In genomic region chr11:95228081-95228859, GRCh38 we compare ENCODE assay signal across 10 cellular contexts. TPM values are rescaled to one million over a fixed set of nuclear protein-coding genes. Genes with fewer than 3 reads are reported as not detected.
DNase-seq lines count a peak whose midpoint lies in the region; ATAC-seq and TF ChIP-seq lines count a peak whose summit lies in the region.
"Had no signal": no experiment of that assay in that cellular context is flagged by ENCODE, and none has a peak within 500 bp of the region (broad histone marks: within the 10 kb centered on the region; RNA-seq: fewer than 3 reads in every experiment).

No MANE protein-coding gene starts in this region.

- H3K4me3 Mint-ChIP-seq in activated T-cell treated with anti-CD3 and anti-CD28 coated beads, Interleukin-2, amount 50 U/mL, for 72 hours = peak overlapping the region in 1 of 2 donors; percentile 63

- H3K4me3 ChIP-seq in astrocyte of the cerebellum (ENCODE audit: low read depth, low read length) (peak overlapping the region; percentile 88), iPS-18a (ENCODE audit: low read length) (peak overlapping the region; percentile 79), tibial nerve (peak overlapping the region in 3 of 4 donors; percentile 6 to 96 (median 77))

- H3K27me3 Mint-ChIP-seq in activated T-cell treated with anti-CD3 and anti-CD28 coated beads, Interleukin-2, amount 50 U/mL, for 72 hours (ENCODE audit: low read depth) = no peaks in the 10 kb centered on the region

- TF ChIP-seq CTCF in astrocyte of the cerebellum (IDR thresholded peaks at IDR 0.05; ENCODE audit: low read depth, low read length, missing control alignments) = no peak
- no peak for TF ChIP-seq CTCF in tibial nerve (IDR thresholded peaks at IDR 0.05)

- H3K27me3 ChIP-seq in iPS-18a (ENCODE audit: control insufficient read depth, insufficient read depth, low read length) (peaks cover 9% of the 10 kb centered on the region), tibial nerve (no peaks in the 10 kb centered on the region)

- peaks cover 0 to 3% of the 10 kb centered on the region in 2 donors for H3K36me3 Mint-ChIP-seq in activated T-cell treated with anti-CD3 and anti-CD28 coated beads, Interleukin-2, amount 50 U/mL, for 72 hours (ENCODE audit: insufficient read depth in 2 of 2)

- in situ Hi-C loops in astrocyte of the cerebellum (cut with HindIII; ENCODE audit: low sequenced_read_pairs) (no loop called here), KBM-7 (cut with MboI; ENCODE audit: low pct_unique_long_range_greater_than_20kb, low sequenced_read_pairs) (no loop called here)

- no peak for TF ChIP-seq EP300 in tibial nerve (IDR thresholded peaks at IDR 0.05)

- H3K27ac Mint-ChIP-seq in activated T-cell treated with anti-CD3 and anti-CD28 coated beads, Interleukin-2, amount 50 U/mL, for 72 hours = peak overlapping the region; percentile 88

- WGBS in tibial nerve, 2 donors = 20 to 21% methylated on average over 4 of the region's 4 CpGs

- no peak for DNase-seq in activated T-cell treated with anti-CD3 and anti-CD28 coated beads, Interleukin-2, amount 50 U/mL, for 72 hours
- DNase-seq in activated T-cell treated with anti-CD3 and anti-CD28 coated beads for 4 hours (no peak), astrocyte of the cerebellum (ENCODE audit: low read depth) (no peak), tibial nerve (ENCODE audit: low spot score in 2 of 2) (no peak), KBM-7 (no peak)
- DNase-seq: stimulated activated naive CD4-positive, alpha-beta T cell had no signal

- H3K27ac ChIP-seq in iPS-18a (ENCODE audit: low read length) (no peak overlapping the region), tibial nerve (peak overlapping the region in 3 of 4 donors; percentile 22 to 96 (median 94))
- H3K27ac ChIP-seq: C4-2B had no signal

- H3K9me3 Mint-ChIP-seq in activated T-cell treated with anti-CD3 and anti-CD28 coated beads, Interleukin-2, amount 50 U/mL, for 72 hours = no peaks in the 10 kb centered on the region

- H3K9me3 ChIP-seq in iPS-18a (ENCODE audit: control insufficient read depth, low read depth, low read length) (no peaks in the 10 kb centered on the region), tibial nerve (peaks cover 0 to 4% (median 0%) of the 10 kb centered on the region in 4 donors)

- peaks cover 24% of the 10 kb centered on the region for H3K4me1 ChIP-seq in iPS-18a (ENCODE audit: control insufficient read depth, low read depth, low read length)
- H3K4me1 ChIP-seq in tibial nerve = peaks cover 0 to 58% (median 17%) of the 10 kb centered on the region in 4 donors

- H3K36me3 ChIP-seq in iPS-18a (ENCODE audit: control insufficient read depth, low read depth, low read length) (no peaks in the 10 kb centered on the region), tibial nerve (no peaks in the 10 kb centered on the region)

- H3K9ac ChIP-seq in iPS-18a (ENCODE audit: low read length) = no peak overlapping the region

- TF ChIP-seq POLR2A in tibial nerve (IDR thresholded peaks at IDR 0.05) = no peak

- H3K4me1 Mint-ChIP-seq in activated T-cell treated with anti-CD3 and anti-CD28 coated beads, Interleukin-2, amount 50 U/mL, for 72 hours (ENCODE audit: low read depth) = peaks cover 40% of the 10 kb centered on the region

- ATAC-seq in activated T-cell treated with anti-CD3 and anti-CD28 coated beads, Interleukin-2, amount 50 U/mL, for 72 hours (replicated peaks in 1 of 2) = no peak
- ATAC-seq in GM21423 (IDR thresholded peaks at IDR 0.05; ENCODE audit: unreplicated experiment) (no peak), HG02852 (IDR thresholded peaks at IDR 0.05; ENCODE audit: unreplicated experiment) (no peak)

RNA-seq across cellular contexts. Expression of gene SESN3, which starts 2.7 kb away (rescaled TPM):
- 10 to 100 TPM; 13.7 to 15.6 TPM for total RNA-seq in activated T-cell treated with anti-CD3 and anti-CD28 coated beads, Interleukin-2, amount 50 U/mL, for 72 hours
- total RNA-seq in tibial nerve = 100 to 1,000 TPM in 1 of 4 donors, 10 to 100 TPM in 3; 57.9 to 106 (median 71.8) TPM
